In the genomic region with DNA sequence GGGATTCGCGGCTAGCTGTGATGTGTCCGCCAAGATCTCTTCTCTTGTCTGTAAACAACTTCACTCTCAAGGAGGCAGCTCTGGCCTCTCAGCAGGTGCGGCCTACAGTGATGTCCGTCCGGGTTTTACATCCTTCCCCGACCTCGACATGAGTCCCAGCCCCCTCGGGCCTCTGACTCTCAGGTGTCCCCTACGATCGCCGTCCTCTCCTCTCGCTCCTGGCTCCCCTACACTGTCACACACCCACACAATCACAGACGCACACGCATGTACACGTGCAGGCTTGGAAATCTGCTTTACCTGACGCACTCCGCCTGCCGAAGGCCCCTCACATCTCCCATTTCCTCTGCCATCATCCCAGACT, we compare ENCODE assay signal across 8 cellular contexts.
DNase-seq lines count a peak whose midpoint lies in the region; ATAC-seq and TF ChIP-seq lines count a peak whose summit lies in the region.

No MANE protein-coding gene starts in this region.

- no peak for TF ChIP-seq CTCF in MM.1S (IDR thresholded peaks at IDR 0.05; ENCODE audit: low read length)

- peaks cover 16% of the 10 kb centered on the region for H3K4me1 Mint-ChIP-seq in dendritic cell treated with granulocyte-macrophage colony-stimulating factor and Interleukin-4, amounts not matched to agents 40 ng/mL and 50 ng/mL, for 4 days (ENCODE audit: low read depth)

- H3K27me3 Mint-ChIP-seq in dendritic cell treated with granulocyte-macrophage colony-stimulating factor and Interleukin-4, amounts not matched to agents 40 ng/mL and 50 ng/mL, for 4 days, result peaks cover 9% of the 10 kb centered on the region

- ATAC-seq in HG03520 (IDR thresholded peaks at IDR 0.05; ENCODE audit: unreplicated experiment) (no peak), GM19463 (IDR thresholded peaks at IDR 0.05; ENCODE audit: unreplicated experiment) (no peak)

- peak overlapping the region; percentile 97 for H3K4me3 Mint-ChIP-seq in dendritic cell treated with granulocyte-macrophage colony-stimulating factor and Interleukin-4, amounts not matched to agents 40 ng/mL and 50 ng/mL, for 4 days

- DNase-seq in DMS53 (lab: John Stamatoyannopoulos, UW), result peak; percentile 74
- DNase-seq in MM.1S, result peak; percentile 36
- DNase-seq in NCI-H446 (lab: John Stamatoyannopoulos, UW), result no peak
- DNase-seq in NK-92 (lab: John Stamatoyannopoulos, UW; ENCODE audit: unreplicated experiment), result no peak

- peaks cover 14% of the 10 kb centered on the region for H3K4me1 ChIP-seq in MM.1S (ENCODE audit: low read length)
- peaks cover 0 to 13% of the 10 kb centered on the region in 2 donors for H3K4me1 ChIP-seq in muscle layer of duodenum (ENCODE audit: control insufficient read depth in 1 of 2, insufficient read depth in 2 of 2, low read length in 2 of 2)

- peak overlapping the region; percentile 82 for H3K27ac Mint-ChIP-seq in dendritic cell treated with granulocyte-macrophage colony-stimulating factor and Interleukin-4, amounts not matched to agents 40 ng/mL and 50 ng/mL, for 4 days

- peaks cover 6% of the 10 kb centered on the region; the same call in 1 of the 2 replicates for H3F3A ChIP-seq in MM.1S (ENCODE audit: insufficient read depth, low read length)

- H3K27me3 ChIP-seq in MM.1S (replicated peaks; ENCODE audit: insufficient read depth, low read length) (peaks cover 68% of the 10 kb centered on the region), muscle layer of duodenum (ENCODE audit: low read depth, low read length) (no peaks in the 10 kb centered on the region)

- intact Hi-C loops in dendritic cell treated with granulocyte-macrophage colony-stimulating factor and Interleukin-4, amounts not matched to agents 40 ng/mL and 50 ng/mL, for 4 days (cut with micrococcal nuclease), result no loop called here

- peak overlapping the region; percentile 99 for H3K4me2 ChIP-seq in MM.1S (ENCODE audit: low read depth, low read length)

- H3K27ac ChIP-seq in MM.1S (ENCODE audit: low read length) (peak overlapping the region; percentile 26; the same call in 1 of the 2 replicates), muscle layer of duodenum (ENCODE audit: low read length) (peak overlapping the region; percentile 88)

- H4K20me1 ChIP-seq in MM.1S (ENCODE audit: insufficient read depth, low read length), result no peaks in the 10 kb centered on the region

- peak overlapping the region; percentile 87 for H3K9ac ChIP-seq in MM.1S (ENCODE audit: low read length)

- peak overlapping the region; percentile 98 for H2AFZ ChIP-seq in MM.1S (ENCODE audit: low read length)

- H3K79me2 ChIP-seq in MM.1S (ENCODE audit: low read length), result no peaks in the 10 kb centered on the region

- no peaks in the 10 kb centered on the region for H3K9me2 ChIP-seq in MM.1S (replicated peaks; ENCODE audit: insufficient read depth, low read length)

- no peaks in the 10 kb centered on the region for H3K9me3 ChIP-seq in MM.1S (replicated peaks; ENCODE audit: insufficient read depth, low read length)
- H3K9me3 ChIP-seq in muscle layer of duodenum (ENCODE audit: control insufficient read depth in 1 of 2, low read length in 2 of 2), result no peaks in the 10 kb centered on the region

- H3K36me3 ChIP-seq in MM.1S (replicated peaks; ENCODE audit: insufficient read depth, low read length) (no peaks in the 10 kb centered on the region), muscle layer of duodenum (ENCODE audit: control insufficient read depth in 1 of 2, insufficient read depth in 2 of 2, low read length in 2 of 2) (no peaks in the 10 kb centered on the region)

- no peaks in the 10 kb centered on the region for H3K9me3 Mint-ChIP-seq in dendritic cell treated with granulocyte-macrophage colony-stimulating factor and Interleukin-4, amounts not matched to agents 40 ng/mL and 50 ng/mL, for 4 days

- H3K36me3 Mint-ChIP-seq in dendritic cell treated with granulocyte-macrophage colony-stimulating factor and Interleukin-4, amounts not matched to agents 40 ng/mL and 50 ng/mL, for 4 days (ENCODE audit: low read depth), result peaks cover 10% of the 10 kb centered on the region

- H3K4me3 ChIP-seq in MM.1S (ENCODE audit: low read length) (peak overlapping the region; percentile 82), muscle layer of duodenum (ENCODE audit: low read depth in 1 of 2, low read length in 2 of 2) (peak overlapping the region; percentile 73 to 94)

Comparison
In these comparisons a context has a peak if more than half of its experiments do, and no peak if none do; other contexts are left out.
1. DNase-seq: peak in DMS53 (single experiment) and MM.1S (single experiment); none in NCI-H446 (0 of 2) and NK-92 (single experiment).